In the genomic region with DNA sequence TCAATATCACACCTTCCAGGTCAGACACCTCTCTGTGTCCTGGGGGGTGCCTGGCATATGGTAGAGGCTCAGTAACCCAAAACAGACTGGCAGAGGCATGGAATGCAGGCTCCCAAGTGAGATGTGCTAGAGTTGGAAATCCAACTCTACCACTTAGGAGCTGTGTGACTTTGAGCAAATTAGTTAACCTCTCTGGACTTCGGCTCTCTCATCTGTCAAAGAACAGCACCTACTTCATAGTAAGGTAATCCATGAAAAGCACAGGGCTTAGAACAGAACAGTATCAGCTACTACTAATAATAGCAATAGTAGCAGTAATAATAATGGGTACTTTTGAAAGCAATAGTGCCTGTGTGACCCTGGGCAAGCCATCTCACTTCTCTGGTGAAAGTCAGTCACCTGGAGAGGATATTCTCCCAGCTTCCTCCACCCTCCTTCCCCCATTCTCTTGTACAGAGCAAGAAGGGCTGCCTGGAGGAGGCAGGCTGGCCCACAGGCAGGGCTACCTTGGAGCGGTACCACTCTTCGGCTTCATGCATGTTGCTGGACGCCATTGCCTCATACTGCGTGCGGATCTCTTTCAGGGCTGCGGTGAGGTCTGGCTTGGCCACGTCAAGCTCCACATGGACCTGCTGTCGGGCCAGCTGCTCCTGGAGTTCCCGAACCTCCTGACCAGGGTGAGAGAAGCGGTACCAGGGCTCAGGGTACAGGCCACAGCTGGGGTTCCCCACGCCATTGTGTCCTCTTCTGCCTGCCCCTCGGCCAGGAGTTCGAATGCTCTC, we compare ENCODE assay signal across 2 cellular contexts.
TF ChIP-seq lines count a peak whose summit lies in the region.

No MANE protein-coding gene starts in this region.

TF ChIP-seq in GM23338, 12 proteins besides CTCF, POLR2A, EP300 and RAD21:
- no peak for TF ChIP-seq ZNF462 (CRISPR knock-in tag; IDR thresholded peaks at IDR 0.05)
- no peak for TF ChIP-seq ZNF114 (CRISPR knock-in tag; IDR thresholded peaks at IDR 0.05)

TF ChIP-seq in H1, 55 proteins besides CTCF, POLR2A, EP300 and RAD21:
- no peak for TF ChIP-seq SAP30 (IDR thresholded peaks at IDR 0.05; ENCODE audit: insufficient read depth, insufficient replicate concordance, low read length)
- TF ChIP-seq, protein P1, sequence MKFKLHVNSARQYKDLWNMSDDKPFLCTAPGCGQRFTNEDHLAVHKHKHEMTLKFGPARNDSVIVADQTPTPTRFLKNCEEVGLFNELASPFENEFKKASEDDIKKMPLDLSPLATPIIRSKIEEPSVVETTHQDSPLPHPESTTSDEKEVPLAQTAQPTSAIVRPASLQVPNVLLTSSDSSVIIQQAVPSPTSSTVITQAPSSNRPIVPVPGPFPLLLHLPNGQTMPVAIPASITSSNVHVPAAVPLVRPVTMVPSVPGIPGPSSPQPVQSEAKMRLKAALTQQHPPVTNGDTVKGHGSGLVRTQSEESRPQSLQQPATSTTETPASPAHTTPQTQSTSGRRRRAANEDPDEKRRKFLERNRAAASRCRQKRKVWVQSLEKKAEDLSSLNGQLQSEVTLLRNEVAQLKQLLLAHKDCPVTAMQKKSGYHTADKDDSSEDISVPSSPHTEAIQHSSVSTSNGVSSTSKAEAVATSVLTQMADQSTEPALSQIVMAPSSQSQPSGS (IDR thresholded peaks at IDR 0.05; ENCODE audit: low read length), result no peak
